Comparison of ENCODE assay signal across 29 cellular contexts in genomic region chr13:114258589-114258988, GRCh38. TPM values are rescaled to one million over a fixed set of nuclear protein-coding genes. Genes with fewer than 3 reads are reported as not detected.
DNase-seq lines count a peak whose midpoint lies in the region; ATAC-seq and TF ChIP-seq lines count a peak whose summit lies in the region.
"Had no signal": no experiment of that assay in that cellular context is flagged by ENCODE, and none has a peak within 500 bp of the region (broad histone marks: within the 10 kb centered on the region; RNA-seq: fewer than 3 reads in every experiment).

No MANE protein-coding gene starts in this region.

- H3K27ac Mint-ChIP-seq in progenitor cell of endocrine pancreas, result no peak overlapping the region
- H3K27ac Mint-ChIP-seq: activated CD4-positive, alpha-beta T cell treated with anti-CD3 and anti-CD28 coated beads, Interleukin-2, amount 10 ng/mL, durations not matched to agents 24 days and 14 days; activated naive CD8-positive, alpha-beta T cell treated with anti-CD3 and anti-CD28 coated beads, Interleukin-2, amount 50 U/mL, for 24 hours; natural killer cell treated with Interleukin-12 subunit alpha and Interleukin-12 subunit beta and Interleukin-15 and Interleukin-18, amount 100 ng/mL, for 72 hours; stimulated activated effector memory CD8-positive, alpha-beta T cell treated with anti-CD3 and anti-CD28 coated beads, Interleukin-12 subunit alpha, Interleukin-12 subunit beta, amount 100 ng/mL, for 72 hours had no signal

- H3K4me3 ChIP-seq in LNCaP clone FGC (ENCODE audit: low read depth, low read length) (peak overlapping the region; percentile 3; the same call in 1 of the 2 replicates), OCI-LY7 (ENCODE audit: low read depth, low read length, poor library complexity, severe bottlenecking) (no peak overlapping the region), prostate gland (no peak overlapping the region), psoas muscle (no peak overlapping the region)
- H3K4me3 ChIP-seq: coronary artery, lung, MG63, upper lobe of left lung had no signal

- peaks cover 2% of the 10 kb centered on the region for H3K4me1 Mint-ChIP-seq in progenitor cell of endocrine pancreas (ENCODE audit: low read depth)

- H3K4me3 Mint-ChIP-seq in progenitor cell of endocrine pancreas (ENCODE audit: low read depth), result no peak overlapping the region
- H3K4me3 Mint-ChIP-seq: activated CD4-positive, alpha-beta T cell treated with anti-CD3 and anti-CD28 coated beads, Interleukin-2, amount 10 ng/mL, durations not matched to agents 24 days and 14 days; activated naive CD8-positive, alpha-beta T cell treated with anti-CD3 and anti-CD28 coated beads, Interleukin-2, amount 50 U/mL, for 24 hours; activated T-cell treated with anti-CD3 and anti-CD28 coated beads, Interleukin-2, amount 50 U/mL, for 24 hours; H9; natural killer cell treated with Interleukin-12 subunit alpha and Interleukin-12 subunit beta and Interleukin-15 and Interleukin-18, amount 100 ng/mL, for 72 hours; stimulated activated effector memory CD8-positive, alpha-beta T cell treated with anti-CD3 and anti-CD28 coated beads, Interleukin-12 subunit alpha, Interleukin-12 subunit beta, amount 100 ng/mL, for 72 hours had no signal

- no peak for TF ChIP-seq POLR2A in prostate gland (IDR thresholded peaks at IDR 0.05)

- ATAC-seq in psoas muscle, result no peak
- ATAC-seq: activated naive CD8-positive, alpha-beta T cell treated with anti-CD3 and anti-CD28 coated beads, Interleukin-2, amount 50 U/mL, for 24 hours; natural killer cell treated with Interleukin-12 subunit alpha and Interleukin-12 subunit beta and Interleukin-15 and Interleukin-18, amount 100 ng/mL, for 72 hours; stimulated activated effector memory CD8-positive, alpha-beta T cell treated with anti-CD3 and anti-CD28 coated beads, Interleukin-12 subunit alpha, Interleukin-12 subunit beta, amount 100 ng/mL, for 72 hours had no signal

- 57% methylated on average over 8 of the region's 8 CpGs for WGBS in prostate gland
- WGBS in psoas muscle, 3 donors, result 93 to 96% (median 93%) methylated on average over 8 of the region's 8 CpGs

- H3K4me2 ChIP-seq in OCI-LY7 (ENCODE audit: low read length), result 0 out of 2 replicates have a peak overlapping the region, but pooled peaks have one; percentile 12

- BruUV-seq in OCI-LY7 (replicated peaks; lab: Mats Ljungman, UMichigan), result no TSS peak

- intact Hi-C loops in OCI-LY7 (cut with micrococcal nuclease; ENCODE audit: unreplicated experiment), result no loop called here
- intact Hi-C loops in prostate gland (cut with DNase I), result no loop called here
- intact Hi-C loops in psoas muscle (cut with DNase I), result no loop called here

- H3K27me3 ChIP-seq in prostate gland (replicated peaks; ENCODE audit: insufficient read depth) (no peaks in the 10 kb centered on the region), psoas muscle (ENCODE audit: insufficient read depth in 3 of 3, low read length in 2 of 3) (no peaks in the 10 kb centered on the region)
- H3K27me3 ChIP-seq: MG63, upper lobe of left lung had no signal

- no peaks in the 10 kb centered on the region for H3K27me3 Mint-ChIP-seq in progenitor cell of endocrine pancreas
- H3K27me3 Mint-ChIP-seq: activated CD4-positive, alpha-beta T cell treated with anti-CD3 and anti-CD28 coated beads, Interleukin-2, amount 10 ng/mL, durations not matched to agents 24 days and 14 days; activated naive CD8-positive, alpha-beta T cell treated with anti-CD3 and anti-CD28 coated beads, Interleukin-2, amount 50 U/mL, for 24 hours; activated T-cell treated with anti-CD3 and anti-CD28 coated beads, Interleukin-2, amount 50 U/mL, for 24 hours; natural killer cell treated with Interleukin-12 subunit alpha and Interleukin-12 subunit beta and Interleukin-15 and Interleukin-18, amount 100 ng/mL, for 72 hours had no signal

- peaks cover 87% of the 10 kb centered on the region for H3K36me3 ChIP-seq in OCI-LY7 (ENCODE audit: insufficient read depth, low read length)
- H3K36me3 ChIP-seq in prostate gland, result peaks cover 0 to 7% of the 10 kb centered on the region in 2 donors
- H3K36me3 ChIP-seq in psoas muscle (ENCODE audit: insufficient read depth in 1 of 2, low read depth in 1 of 2), result peaks cover 11 to 100% of the 10 kb centered on the region in 2 donors

- CTCF ChIA-PET in OCI-LY7 (lab: Charles Lee; ENCODE audit: unreplicated experiment), result no interaction called here

- DNase-seq in NCI-H1417 (lab: John Stamatoyannopoulos, UW), result peak in 2 of 3 experiments; percentile 29 to 59
- no peak for DNase-seq in NCI-H1417 treated with DMSO at 0.1 percent for 48 hours (lab: John Stamatoyannopoulos, UW)
- DNase-seq in LNCaP clone FGC (ENCODE audit: low read depth), result no peak
- no peak for DNase-seq in OCI-LY7 (ENCODE audit: low spot score)
- peak; percentile 41 for DNase-seq in prostate gland (ENCODE audit: low spot score)
- DNase-seq in NCI-H187 (lab: John Stamatoyannopoulos, UW), result no peak
- no peak for DNase-seq in psoas muscle
- DNase-seq in progenitor cell of endocrine pancreas (ENCODE audit: low spot score, unreplicated experiment), result no peak
- DNase-seq: 8988T; activated CD4-positive, alpha-beta T cell treated with anti-CD3 and anti-CD28 coated beads, Interleukin-2, amount 10 ng/mL, durations not matched to agents 24 days and 14 days; activated effector memory CD4-positive, alpha-beta T cell treated with anti-CD3 and anti-CD28 coated beads, Interleukin-2, amount 50 U/mL, for 16 hours; activated naive CD8-positive, alpha-beta T cell treated with anti-CD3 and anti-CD28 coated beads, Interleukin-2, amount 50 U/mL, for 24 hours; activated T-cell treated with anti-CD3 and anti-CD28 coated beads, Interleukin-2, amount 50 U/mL, for 24 hours; effector memory CD4-positive, alpha-beta T cell; H9; hippocampal formation; KBM-7; MG63; NCI-H1436 treated with DMSO at 0.1 percent for 48 hours; NCI-H524; occipital lobe; substantia nigra; SW 1271; upper lobe of left lung; WERI-Rb-1 had no signal

- H3K4me1 ChIP-seq in OCI-LY7 (ENCODE audit: insufficient read depth, low read length, poor library complexity, severe bottlenecking), result peaks cover 54% of the 10 kb centered on the region
- no peaks in the 10 kb centered on the region for H3K4me1 ChIP-seq in prostate gland (replicated peaks)
- H3K4me1 ChIP-seq in psoas muscle, result no peaks in the 10 kb centered on the region
- H3K4me1 ChIP-seq: upper lobe of left lung had no signal

- no peaks in the 10 kb centered on the region for H3K9me3 Mint-ChIP-seq in progenitor cell of endocrine pancreas (ENCODE audit: low read depth)
- H3K9me3 Mint-ChIP-seq: activated CD4-positive, alpha-beta T cell treated with anti-CD3 and anti-CD28 coated beads, Interleukin-2, amount 10 ng/mL, durations not matched to agents 24 days and 14 days; activated naive CD8-positive, alpha-beta T cell treated with anti-CD3 and anti-CD28 coated beads, Interleukin-2, amount 50 U/mL, for 24 hours; activated T-cell treated with anti-CD3 and anti-CD28 coated beads, Interleukin-2, amount 50 U/mL, for 24 hours; H9; natural killer cell treated with Interleukin-12 subunit alpha and Interleukin-12 subunit beta and Interleukin-15 and Interleukin-18, amount 100 ng/mL, for 72 hours; stimulated activated effector memory CD8-positive, alpha-beta T cell treated with anti-CD3 and anti-CD28 coated beads, Interleukin-12 subunit alpha, Interleukin-12 subunit beta, amount 100 ng/mL, for 72 hours had no signal

- peaks cover 38% of the 10 kb centered on the region for H3K36me3 Mint-ChIP-seq in progenitor cell of endocrine pancreas (ENCODE audit: insufficient read depth)

- TF ChIP-seq CTCF in LNCaP clone FGC (IDR thresholded peaks at IDR 0.05; ENCODE audit: control insufficient read depth, extremely low read depth, insufficient read depth) (no peak), OCI-LY7 (conservative IDR thresholded peaks at IDR 0.05; ENCODE audit: low read length) (no peak), prostate gland (IDR thresholded peaks at IDR 0.05) (no peak), psoas muscle (IDR thresholded peaks at IDR 0.05) (no peak), progenitor cell of endocrine pancreas (IDR thresholded peaks at IDR 0.05; ENCODE audit: unreplicated experiment) (no peak)

- H3K9me3 ChIP-seq in OCI-LY7 (ENCODE audit: low read length), result no peaks in the 10 kb centered on the region
- no peaks in the 10 kb centered on the region for H3K9me3 ChIP-seq in prostate gland
- no peaks in the 10 kb centered on the region for H3K9me3 ChIP-seq in psoas muscle
- H3K9me3 ChIP-seq: MG63, upper lobe of left lung had no signal

- POLR2A ChIA-PET in OCI-LY7 (lab: Charles Lee), result interaction anchor here (0.6 kb wide), 1 partner anchor 54 kb away, joined by 4 read pairs; no protein-coding TSS in a partner anchor

- H4K20me1 ChIP-seq in OCI-LY7 (ENCODE audit: insufficient read depth, low read length), result no peaks in the 10 kb centered on the region

- no peaks in the 10 kb centered on the region for H3K9me2 ChIP-seq in OCI-LY7 (ENCODE audit: insufficient read depth, low read length)

- H2AFZ ChIP-seq in OCI-LY7 (ENCODE audit: low read length), result no peak overlapping the region

- H3K27ac ChIP-seq in OCI-LY7 (ENCODE audit: low read depth, low read length, poor library complexity, severe bottlenecking) (peak overlapping the region; percentile 89), prostate gland (no peak overlapping the region), psoas muscle (no peak overlapping the region)
- H3K27ac ChIP-seq: coronary artery, upper lobe of left lung, WERI-Rb-1 had no signal

- H3K79me2 ChIP-seq in OCI-LY7 (ENCODE audit: insufficient read depth, low read depth, low read length), result 0 out of 2 replicates have a peak, but pooled peaks cover 7% of the 10 kb centered on the region

RNA-seq across cellular contexts. Expression of gene UPF3A, which starts 22.8 kb away (rescaled TPM):
- total RNA-seq in OCI-LY7 (2014; rRNA removed; shearing (Covaris generic)), result 26.2 and 27.8 TPM in 2 replicates
- total RNA-seq in OCI-LY7 (2022) (55.4 and 62.8 TPM in 2 replicates), prostate gland (10 to 100 TPM; 30.6 to 62.9 TPM), psoas muscle (10 to 100 TPM; 15.1 to 20.0 (median 18.0) TPM), progenitor cell of endocrine pancreas (149 and 150 TPM in 2 replicates)
- polyA plus RNA-seq in psoas muscle, result 10 to 100 TPM; 26.1 to 33.6 (median 29.4) TPM

RNA-seq across cellular contexts. Expression of gene CDC16, which starts 23.9 kb away (rescaled TPM):
- 21.7 and 23.1 TPM in 2 replicates for total RNA-seq in OCI-LY7 (2014; rRNA removed; shearing (Covaris generic))
- 48.7 and 54.8 TPM in 2 replicates for total RNA-seq in OCI-LY7 (2022)
- total RNA-seq in prostate gland, result 10 to 100 TPM; 37.7 to 75.0 TPM
- 10 to 100 TPM; 29.6 to 42.0 (median 37.6) TPM for total RNA-seq in psoas muscle
- polyA plus RNA-seq in psoas muscle, result 10 to 100 TPM; 41.5 to 59.6 (median 51.8) TPM
- 104 TPM in 2 replicates for total RNA-seq in progenitor cell of endocrine pancreas

RNA-seq across cellular contexts. Expression of gene CHAMP1, which starts 55.7 kb away (rescaled TPM):
- total RNA-seq in OCI-LY7 (2014; rRNA removed; shearing (Covaris generic)), result 12.4 and 13.6 TPM in 2 replicates
- total RNA-seq in OCI-LY7 (2022) (37.9 and 42.8 TPM in 2 replicates), prostate gland (10 to 100 TPM; 23.0 to 56.3 TPM), psoas muscle (10 to 100 TPM; 11.6 to 14.8 (median 13.0) TPM), progenitor cell of endocrine pancreas (37.1 and 39.8 TPM in 2 replicates)
- polyA plus RNA-seq in psoas muscle, result 10 to 100 TPM in 1 of 3 donors, 1 to 10 TPM in 2; 4.7 to 11.7 (median 9.6) TPM

Comparison
In these comparisons a context has a peak if more than half of its experiments do, and no peak if none do; other contexts are left out.
1. DNase-seq: peak in NCI-H1417 (2 of 3) and prostate gland (single experiment); none in NCI-H1417 treated with DMSO at 0.1 percent for 48 hours (single experiment), LNCaP clone FGC (single experiment), OCI-LY7 (single experiment), NCI-H187 (0 of 2), psoas muscle (0 of 2) and progenitor cell of endocrine pancreas (single experiment).